In genomic region chr4:13528823-13529129, GRCh38 we compare ENCODE assay signal across 15 cellular contexts. TPM values are rescaled to one million over a fixed set of nuclear protein-coding genes. Genes with fewer than 3 reads are reported as not detected.
A peak's percentile ranks its signal among the peaks of the same experiment; 100 is the strongest.
DNase-seq lines count a peak whose midpoint lies in the region; ATAC-seq lines count a peak whose summit lies in the region.
"Had no signal": no experiment of that assay in that cellular context is flagged by ENCODE, and none has a peak within 500 bp of the region (broad histone marks: within the 10 kb centered on the region; RNA-seq: fewer than 3 reads in every experiment).

No MANE protein-coding gene starts in this region.

- H3K4me1 ChIP-seq in SJCRH30, result peaks cover 15% of the 10 kb centered on the region

- H3K27me3 Mint-ChIP-seq in activated T-cell treated with anti-CD3 and anti-CD28 coated beads, Interleukin-2, amount 50 U/mL, for 72 hours (ENCODE audit: low read depth), result peaks cover 90% of the 10 kb centered on the region
- peaks cover 96% of the 10 kb centered on the region for H3K27me3 Mint-ChIP-seq in activated naive CD8-positive, alpha-beta T cell treated with anti-CD3 and anti-CD28 coated beads for 36 hours

- peaks cover 6 to 11% of the 10 kb centered on the region in 2 donors for H3K36me3 Mint-ChIP-seq in activated T-cell treated with anti-CD3 and anti-CD28 coated beads, Interleukin-2, amount 50 U/mL, for 72 hours (ENCODE audit: insufficient read depth in 2 of 2)
- peaks cover 16% of the 10 kb centered on the region for H3K36me3 Mint-ChIP-seq in activated naive CD8-positive, alpha-beta T cell treated with anti-CD3 and anti-CD28 coated beads for 36 hours
- no peaks in the 10 kb centered on the region for H3K36me3 Mint-ChIP-seq in stimulated activated effector memory CD8-positive, alpha-beta T cell treated with anti-CD3 and anti-CD28 coated beads, Interleukin-12 subunit alpha, Interleukin-12 subunit beta, amount 100 ng/mL, for 72 hours

- peak overlapping the region; percentile 62 to 74 for H3K4me3 Mint-ChIP-seq in activated T-cell treated with anti-CD3 and anti-CD28 coated beads, Interleukin-2, amount 50 U/mL, for 72 hours
- peak overlapping the region; percentile 25 for H3K4me3 Mint-ChIP-seq in activated naive CD8-positive, alpha-beta T cell treated with anti-CD3 and anti-CD28 coated beads for 36 hours
- H3K4me3 Mint-ChIP-seq in stimulated activated effector memory CD8-positive, alpha-beta T cell treated with anti-CD3 and anti-CD28 coated beads, Interleukin-12 subunit alpha, Interleukin-12 subunit beta, amount 100 ng/mL, for 72 hours, result peak overlapping the region; percentile 46

- H3K27me3 ChIP-seq in SJCRH30, result no peaks in the 10 kb centered on the region

- H3K27ac ChIP-seq in SJCRH30, result no peak overlapping the region

- peak overlapping the region; percentile 27 for H3K27ac Mint-ChIP-seq in activated T-cell treated with anti-CD3 and anti-CD28 coated beads, Interleukin-2, amount 50 U/mL, for 72 hours
- peak overlapping the region; percentile 81 for H3K27ac Mint-ChIP-seq in activated naive CD8-positive, alpha-beta T cell treated with anti-CD3 and anti-CD28 coated beads for 36 hours
- H3K27ac Mint-ChIP-seq in stimulated activated effector memory CD8-positive, alpha-beta T cell treated with anti-CD3 and anti-CD28 coated beads, Interleukin-12 subunit alpha, Interleukin-12 subunit beta, amount 100 ng/mL, for 72 hours, result no peak overlapping the region

- no peak for DNase-seq in activated T-cell treated with anti-CD3 and anti-CD28 coated beads, Interleukin-2, amount 50 U/mL, for 72 hours
- DNase-seq in activated T-cell treated with anti-CD3 and anti-CD28 coated beads for 4 hours (no peak), HuH-7 (ENCODE audit: low spot score) (peak; percentile 15), SJCRH30 (no peak), cerebellar cortex (ENCODE audit: low spot score) (no peak)
- DNase-seq in activated naive CD8-positive, alpha-beta T cell treated with anti-CD3 and anti-CD28 coated beads for 36 hours, result no peak
- DNase-seq in stimulated activated effector memory CD8-positive, alpha-beta T cell treated with anti-CD3 and anti-CD28 coated beads, Interleukin-12 subunit alpha, Interleukin-12 subunit beta, amount 100 ng/mL, for 72 hours (ENCODE audit: low spot score in 2 of 2), result no peak
- DNase-seq: activated CD4-positive, CD25-positive, alpha-beta regulatory T cell treated with anti-CD3 and anti-CD28 coated beads, Interleukin-2, amount 50 U/mL, for 72 hours; cortex of kidney; NCI-H187 treated with DMSO at 0.1 percent for 48 hours; trophoblast cell had no signal

- ATAC-seq in activated T-cell treated with anti-CD3 and anti-CD28 coated beads, Interleukin-2, amount 50 U/mL, for 72 hours (replicated peaks in 1 of 2), result no peak
- no peak for ATAC-seq in stimulated activated effector memory CD8-positive, alpha-beta T cell treated with anti-CD3 and anti-CD28 coated beads, Interleukin-12 subunit alpha, Interleukin-12 subunit beta, amount 100 ng/mL, for 72 hours
- no peak for ATAC-seq in HG02798 (IDR thresholded peaks at IDR 0.05; ENCODE audit: poor library complexity, unreplicated experiment)
- ATAC-seq: sciatic nerve had no signal

- peaks cover 28% of the 10 kb centered on the region for H3K4me1 Mint-ChIP-seq in activated T-cell treated with anti-CD3 and anti-CD28 coated beads, Interleukin-2, amount 50 U/mL, for 72 hours (ENCODE audit: low read depth)
- peaks cover 30% of the 10 kb centered on the region for H3K4me1 Mint-ChIP-seq in activated naive CD8-positive, alpha-beta T cell treated with anti-CD3 and anti-CD28 coated beads for 36 hours
- peaks cover 29% of the 10 kb centered on the region for H3K4me1 Mint-ChIP-seq in stimulated activated effector memory CD8-positive, alpha-beta T cell treated with anti-CD3 and anti-CD28 coated beads, Interleukin-12 subunit alpha, Interleukin-12 subunit beta, amount 100 ng/mL, for 72 hours

- no peaks in the 10 kb centered on the region for H3K36me3 ChIP-seq in SJCRH30

- H3K4me3 ChIP-seq in SJCRH30, result no peak overlapping the region

- no peaks in the 10 kb centered on the region for H3K9me3 Mint-ChIP-seq in activated T-cell treated with anti-CD3 and anti-CD28 coated beads, Interleukin-2, amount 50 U/mL, for 72 hours
- H3K9me3 Mint-ChIP-seq in activated naive CD8-positive, alpha-beta T cell treated with anti-CD3 and anti-CD28 coated beads for 36 hours, result peaks cover 4% of the 10 kb centered on the region
- no peaks in the 10 kb centered on the region for H3K9me3 Mint-ChIP-seq in stimulated activated effector memory CD8-positive, alpha-beta T cell treated with anti-CD3 and anti-CD28 coated beads, Interleukin-12 subunit alpha, Interleukin-12 subunit beta, amount 100 ng/mL, for 72 hours

- no peaks in the 10 kb centered on the region; the same call in 1 of the 2 replicates for H3K9me3 ChIP-seq in SJCRH30 (replicated peaks)

RNA-seq across cellular contexts. Expression of gene NKX3-2, which starts 15.5 kb away (rescaled TPM):
- not detected for total RNA-seq in activated T-cell treated with anti-CD3 and anti-CD28 coated beads, Interleukin-2, amount 50 U/mL, for 72 hours
- not detected for total RNA-seq in activated naive CD8-positive, alpha-beta T cell treated with anti-CD3 and anti-CD28 coated beads for 36 hours
- total RNA-seq in SJCRH30 (2014; rRNA removed; shearing (Covaris generic)), result 3.0 and 3.4 TPM in 2 replicates
- total RNA-seq: epithelial cell of proximal tubule, glomerular endothelial cell, sciatic nerve had no signal

RNA-seq across cellular contexts. Expression of gene RAB28, which starts 44.6 kb away (rescaled TPM):
- total RNA-seq in activated T-cell treated with anti-CD3 and anti-CD28 coated beads, Interleukin-2, amount 50 U/mL, for 72 hours, result 10 to 100 TPM; 15.6 to 16.8 TPM
- 10 to 100 TPM; 13.6 to 15.8 TPM for total RNA-seq in activated naive CD8-positive, alpha-beta T cell treated with anti-CD3 and anti-CD28 coated beads for 36 hours
- 32.7 and 40.2 TPM in 2 replicates for total RNA-seq in SJCRH30 (2014; rRNA removed; shearing (Covaris generic))
